8 cellular contexts compared by ENCODE assay signal in genomic region chr7:123635551-123636359, GRCh38. TPM values are rescaled to one million over a fixed set of nuclear protein-coding genes. Genes with fewer than 3 reads are reported as not detected.
DNase-seq lines count a peak whose midpoint lies in the region; ATAC-seq and TF ChIP-seq lines count a peak whose summit lies in the region.

No MANE protein-coding gene starts in this region.

- H3K9me3 Mint-ChIP-seq in activated T-cell treated with anti-CD3 and anti-CD28 coated beads, Interleukin-2, amount 50 U/mL, for 72 hours: no peaks in the 10 kb centered on the region

- in situ Hi-C loops in GM13977 (cut with MboI; ENCODE audit: low pct_unique_long_range_greater_than_20kb, low sequenced_read_pairs, unreplicated experiment): no loop called here

- no peak overlapping the region for H3K27ac Mint-ChIP-seq in activated T-cell treated with anti-CD3 and anti-CD28 coated beads, Interleukin-2, amount 50 U/mL, for 72 hours

- no peaks in the 10 kb centered on the region for H3K27me3 ChIP-seq in osteoblast (ENCODE audit: insufficient read depth, low read length)

- H3K36me3 ChIP-seq in osteoblast (ENCODE audit: insufficient read depth, low read length): no peaks in the 10 kb centered on the region

- no peaks in the 10 kb centered on the region for H3K4me1 Mint-ChIP-seq in activated T-cell treated with anti-CD3 and anti-CD28 coated beads, Interleukin-2, amount 50 U/mL, for 72 hours (ENCODE audit: low read depth)

- H3K4me2 ChIP-seq in osteoblast (ENCODE audit: insufficient read depth, low read length): no peak overlapping the region

- H3K36me3 Mint-ChIP-seq in activated T-cell treated with anti-CD3 and anti-CD28 coated beads, Interleukin-2, amount 50 U/mL, for 72 hours (ENCODE audit: insufficient read depth in 2 of 2): no peaks in the 10 kb centered on the region

- no peak overlapping the region for H3K27ac ChIP-seq in osteoblast (ENCODE audit: low read depth, low read length)

- no peak overlapping the region for H3K4me3 Mint-ChIP-seq in activated T-cell treated with anti-CD3 and anti-CD28 coated beads, Interleukin-2, amount 50 U/mL, for 72 hours

- no peak for ATAC-seq in HG03457 (IDR thresholded peaks at IDR 0.05; ENCODE audit: unreplicated experiment)
- ATAC-seq in activated T-cell treated with anti-CD3 and anti-CD28 coated beads, Interleukin-2, amount 50 U/mL, for 72 hours (replicated peaks in 1 of 2): no peak

- no peak overlapping the region for H3K4me3 ChIP-seq in osteoblast (ENCODE audit: insufficient read depth, low read length)

- H3K9me3 ChIP-seq in osteoblast (ENCODE audit: low read depth, low read length): no peaks in the 10 kb centered on the region

- peak; percentile 39 for DNase-seq in A172 (ENCODE audit: low spot score)
- DNase-seq in GM13977 (ENCODE audit: low spot score): peak; percentile 17
- DNase-seq in NCI-H146 (lab: John Stamatoyannopoulos, UW): peak; percentile 43
- DNase-seq in dermis blood vessel endothelial cell: peak; percentile 80
- DNase-seq in osteoblast (ENCODE audit: insufficient read length, low spot score, missing footprints): peak; percentile 84
- no peak for DNase-seq in NOMO-1 (lab: John Stamatoyannopoulos, UW; ENCODE audit: unreplicated experiment in 2 of 2)
- DNase-seq in activated T-cell treated with anti-CD3 and anti-CD28 coated beads, Interleukin-2, amount 50 U/mL, for 72 hours: no peak

- no peaks in the 10 kb centered on the region for H4K20me1 ChIP-seq in osteoblast (ENCODE audit: insufficient read depth, low read length)

- peaks cover 5% of the 10 kb centered on the region for H3K4me1 ChIP-seq in osteoblast (ENCODE audit: insufficient read depth, low read length)

- H2AFZ ChIP-seq in osteoblast (ENCODE audit: low read length): no peak overlapping the region

- H3K27me3 Mint-ChIP-seq in activated T-cell treated with anti-CD3 and anti-CD28 coated beads, Interleukin-2, amount 50 U/mL, for 72 hours (ENCODE audit: low read depth): peaks cover 21% of the 10 kb centered on the region

- H3K79me2 ChIP-seq in osteoblast (ENCODE audit: insufficient read depth, low read length): no peaks in the 10 kb centered on the region

- peak; percentile 35 for TF ChIP-seq CTCF in GM13977 (IDR thresholded peaks at IDR 0.05; ENCODE audit: extremely low read depth, insufficient read depth, missing control alignments)
- peak; percentile 62 for TF ChIP-seq CTCF in osteoblast (IDR thresholded peaks at IDR 0.05; ENCODE audit: extremely low read depth, low read depth, low read length)

RNA-seq across cellular contexts. Expression of gene LMOD2, which starts 19.9 kb away (rescaled TPM):
- not detected in 2 replicates for total RNA-seq in A172 (2014; rRNA removed; shearing (Covaris generic))
- total RNA-seq in dermis blood vessel endothelial cell (not detected in 2 replicates), osteoblast (not detected in 2 replicates)
- total RNA-seq in activated T-cell treated with anti-CD3 and anti-CD28 coated beads, Interleukin-2, amount 50 U/mL, for 72 hours: not detected

RNA-seq across cellular contexts. Expression of gene ASB15, which starts 34.1 kb away (rescaled TPM):
- not detected in 2 replicates for total RNA-seq in A172 (2014; rRNA removed; shearing (Covaris generic))
- total RNA-seq in dermis blood vessel endothelial cell: not detected in 2 replicates
- total RNA-seq in osteoblast: not detected in 2 replicates
- total RNA-seq in activated T-cell treated with anti-CD3 and anti-CD28 coated beads, Interleukin-2, amount 50 U/mL, for 72 hours: not detected

Comparison
In these comparisons a context has a peak if more than half of its experiments do, and no peak if none do; other contexts are left out.
1. DNase-seq: peak in A172 (single experiment), GM13977 (single experiment), NCI-H146 (single experiment), dermis blood vessel endothelial cell (single experiment) and osteoblast (single experiment); none in NOMO-1 (0 of 2) and activated T-cell treated with anti-CD3 and anti-CD28 coated beads, Interleukin-2, amount 50 U/mL, for 72 hours (0 of 2).